15 cellular contexts compared by ENCODE assay signal in genomic region chr14:72779679-72780078, GRCh38.
"Had no signal": no experiment of that assay in that cellular context is flagged by ENCODE, and none has a peak within 500 bp of the region (broad histone marks: within the 10 kb centered on the region; RNA-seq: fewer than 3 reads in every experiment).

No MANE protein-coding gene starts in this region.

- H3K27me3 ChIP-seq: sigmoid colon, uterus had no signal

- H3K27me3 Mint-ChIP-seq: activated naive CD8-positive, alpha-beta T cell treated with anti-CD3 and anti-CD28 coated beads for 36 hours; brain had no signal

- H3K4me1 Mint-ChIP-seq: activated naive CD8-positive, alpha-beta T cell treated with anti-CD3 and anti-CD28 coated beads for 36 hours had no signal

- H3K4me3 ChIP-seq: psoas muscle, sigmoid colon, uterus had no signal

- H3K36me3 Mint-ChIP-seq: brain; stimulated activated effector memory CD8-positive, alpha-beta T cell treated with anti-CD3 and anti-CD28 coated beads, Interleukin-12 subunit alpha, Interleukin-12 subunit beta, amount 100 ng/mL, for 72 hours had no signal

- H3K4me1 ChIP-seq: sigmoid colon, uterus had no signal

- DNase-seq: activated CD4-positive, alpha-beta T cell treated with anti-CD3 and anti-CD28 coated beads, Interleukin-2, amount 50 U/mL, for 1 hour; activated CD4-positive, CD25-positive, alpha-beta regulatory T cell; activated CD8-positive, alpha-beta memory T cell treated with anti-CD3 and anti-CD28 coated beads for 24 hours; activated naive CD8-positive, alpha-beta T cell treated with anti-CD3 and anti-CD28 coated beads for 36 hours; cerebellar nuclear complex; erythroblast; occipital lobe; psoas muscle; sigmoid colon; stimulated activated CD4-positive, alpha-beta T cell treated with anti-CD3 and anti-CD28 coated beads, Interleukin-2, amount 100 ng/mL, for 24 hours; uterus had no signal

- H3K9me3 ChIP-seq: sigmoid colon, uterus had no signal

- H3K27ac Mint-ChIP-seq: activated naive CD8-positive, alpha-beta T cell treated with anti-CD3 and anti-CD28 coated beads for 36 hours; dendritic cell treated with granulocyte-macrophage colony-stimulating factor and Interleukin-4, amounts not matched to agents 40 ng/mL and 50 ng/mL, for 4 days; stimulated activated effector memory CD8-positive, alpha-beta T cell treated with anti-CD3 and anti-CD28 coated beads, Interleukin-12 subunit alpha, Interleukin-12 subunit beta, amount 100 ng/mL, for 72 hours had no signal

- H3K27ac ChIP-seq: sigmoid colon, uterus had no signal

- H3K36me3 ChIP-seq: sigmoid colon, uterus had no signal

- H3K4me3 Mint-ChIP-seq: activated naive CD8-positive, alpha-beta T cell treated with anti-CD3 and anti-CD28 coated beads for 36 hours; brain; dendritic cell treated with granulocyte-macrophage colony-stimulating factor and Interleukin-4, amounts not matched to agents 40 ng/mL and 50 ng/mL, for 4 days; nephron; stimulated activated effector memory CD8-positive, alpha-beta T cell treated with anti-CD3 and anti-CD28 coated beads, Interleukin-12 subunit alpha, Interleukin-12 subunit beta, amount 100 ng/mL, for 72 hours had no signal

- H3K9me3 Mint-ChIP-seq: dendritic cell treated with granulocyte-macrophage colony-stimulating factor and Interleukin-4, amounts not matched to agents 40 ng/mL and 50 ng/mL, for 4 days; stimulated activated effector memory CD8-positive, alpha-beta T cell treated with anti-CD3 and anti-CD28 coated beads, Interleukin-12 subunit alpha, Interleukin-12 subunit beta, amount 100 ng/mL, for 72 hours had no signal
